Comparison of ENCODE assay signal across 1 cellular context in the genomic region with DNA sequence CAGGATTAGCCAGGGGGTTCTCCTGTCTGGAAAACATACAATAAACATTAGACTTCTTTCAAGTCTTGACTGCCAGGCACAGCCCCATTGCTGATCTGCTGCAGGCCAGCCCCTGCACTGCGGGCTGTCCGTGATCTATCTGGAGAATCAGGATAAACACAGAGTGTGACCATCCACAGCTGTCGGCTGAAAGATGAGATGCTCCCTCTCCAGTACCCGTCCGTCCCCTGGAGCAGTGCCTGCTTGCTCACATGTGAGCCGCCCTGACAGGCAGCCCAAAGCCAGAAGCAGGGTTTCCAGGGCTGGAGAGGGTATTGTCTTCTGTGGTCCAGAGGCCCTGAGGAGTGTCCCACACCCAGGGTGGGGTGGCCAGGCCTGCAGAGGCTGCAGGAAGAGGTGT.
TF ChIP-seq lines count a peak whose summit lies in the region.

No MANE protein-coding gene starts in this region.

TF ChIP-seq in HepG2, 621 proteins besides CTCF, POLR2A, EP300 and RAD21 (continued from another document):
- TF ChIP-seq, protein P1, sequence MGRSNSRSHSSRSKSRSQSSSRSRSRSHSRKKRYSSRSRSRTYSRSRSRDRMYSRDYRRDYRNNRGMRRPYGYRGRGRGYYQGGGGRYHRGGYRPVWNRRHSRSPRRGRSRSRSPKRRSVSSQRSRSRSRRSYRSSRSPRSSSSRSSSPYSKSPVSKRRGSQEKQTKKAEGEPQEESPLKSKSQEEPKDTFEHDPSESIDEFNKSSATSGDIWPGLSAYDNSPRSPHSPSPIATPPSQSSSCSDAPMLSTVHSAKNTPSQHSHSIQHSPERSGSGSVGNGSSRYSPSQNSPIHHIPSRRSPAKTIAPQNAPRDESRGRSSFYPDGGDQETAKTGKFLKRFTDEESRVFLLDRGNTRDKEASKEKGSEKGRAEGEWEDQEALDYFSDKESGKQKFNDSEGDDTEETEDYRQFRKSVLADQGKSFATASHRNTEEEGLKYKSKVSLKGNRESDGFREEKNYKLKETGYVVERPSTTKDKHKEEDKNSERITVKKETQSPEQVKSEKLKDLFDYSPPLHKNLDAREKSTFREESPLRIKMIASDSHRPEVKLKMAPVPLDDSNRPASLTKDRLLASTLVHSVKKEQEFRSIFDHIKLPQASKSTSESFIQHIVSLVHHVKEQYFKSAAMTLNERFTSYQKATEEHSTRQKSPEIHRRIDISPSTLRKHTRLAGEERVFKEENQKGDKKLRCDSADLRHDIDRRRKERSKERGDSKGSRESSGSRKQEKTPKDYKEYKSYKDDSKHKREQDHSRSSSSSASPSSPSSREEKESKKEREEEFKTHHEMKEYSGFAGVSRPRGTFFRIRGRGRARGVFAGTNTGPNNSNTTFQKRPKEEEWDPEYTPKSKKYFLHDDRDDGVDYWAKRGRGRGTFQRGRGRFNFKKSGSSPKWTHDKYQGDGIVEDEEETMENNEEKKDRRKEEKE (IDR thresholded peaks at IDR 0.05), result no peak
- TF ChIP-seq ZFP62 (CRISPR knock-in tag; IDR thresholded peaks at IDR 0.05) (no peak), TBP (CRISPR knock-in tag; IDR thresholded peaks at IDR 0.05) (no peak), AKAP8 (CRISPR knock-in tag; IDR thresholded peaks at IDR 0.05) (no peak), SPEN (CRISPR knock-in tag; IDR thresholded peaks at IDR 0.05; ENCODE audit: low read depth) (no peak), SIX4 (CRISPR knock-in tag; IDR thresholded peaks at IDR 0.05) (no peak)
TF ChIP-seq in HepG2: peak in this region for 0.
